Comparison of ENCODE assay signal across 25 cellular contexts in the genomic region with DNA sequence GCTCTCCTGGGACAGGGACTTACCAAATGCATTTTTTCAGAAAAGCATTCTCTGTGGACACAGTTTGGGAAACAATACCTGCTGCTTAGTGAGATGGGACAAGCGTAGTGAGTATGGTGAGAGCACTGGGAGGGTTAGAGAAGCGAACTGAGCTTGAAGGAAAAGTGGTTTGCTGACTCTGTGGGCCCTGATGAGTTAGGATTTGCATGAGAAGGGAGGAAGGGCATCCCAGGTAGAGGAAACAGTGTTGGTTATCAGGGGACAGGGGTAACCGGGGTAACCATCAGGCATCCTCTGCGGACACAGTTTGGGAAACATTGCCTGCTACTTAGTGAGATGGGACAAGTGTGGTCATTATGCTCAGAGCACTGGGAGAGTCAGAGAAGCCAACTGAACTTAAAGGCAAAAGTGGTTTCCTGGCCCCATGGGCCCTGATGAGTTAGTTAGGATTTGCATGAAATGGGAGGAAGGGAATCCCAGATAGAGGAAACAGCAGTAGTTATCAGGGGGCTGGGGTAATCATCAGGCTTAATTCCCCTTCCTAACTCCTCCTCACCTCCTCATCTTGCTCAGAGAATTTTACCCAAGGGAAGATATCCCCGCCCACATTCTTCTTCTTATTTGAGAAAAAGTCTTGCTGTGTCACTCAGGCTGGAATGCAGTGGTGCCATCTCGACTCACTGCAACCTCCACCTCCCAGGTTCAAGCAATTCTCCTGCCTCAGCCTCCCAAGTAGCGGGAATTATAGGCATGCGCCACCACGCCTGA.
DNase-seq lines count a peak whose midpoint lies in the region; TF ChIP-seq lines count a peak whose summit lies in the region.
"Had no signal": no experiment of that assay in that cellular context is flagged by ENCODE, and none has a peak within 500 bp of the region (broad histone marks: within the 10 kb centered on the region; RNA-seq: fewer than 3 reads in every experiment).

No MANE protein-coding gene starts in this region.

- CTCF ChIA-PET in activated naive CD4-positive, alpha-beta T cell treated with anti-CD3 and anti-CD28 coated beads, Interleukin-2, amount 10 ng/mL, durations not matched to agents 7 days and 5 days (lab: Charles Lee): no interaction called here

- H3K27me3 ChIP-seq in endodermal cell (ENCODE audit: control insufficient read depth, insufficient read depth, low read length, poor library complexity, severe bottlenecking) (peaks cover 48% of the 10 kb centered on the region), spleen (replicated peaks in 1 of 7) (no peaks in the 10 kb centered on the region)
- H3K27me3 ChIP-seq: Peyer's patch had no signal

- no peak for DNase-seq in activated naive CD4-positive, alpha-beta T cell treated with anti-CD3 and anti-CD28 coated beads, Interleukin-2, amount 10 ng/mL, durations not matched to agents 7 days and 5 days
- DNase-seq in activated naive CD4-positive, alpha-beta T cell treated with anti-CD3 and anti-CD28 coated beads, Interleukin-2, amount 50 U/mL, for 16 hours: no peak
- DNase-seq in endodermal cell (peak; percentile 57), iPS-NIHi7 (ENCODE audit: extremely low spot score) (peak; percentile 22), kidney glomerular epithelial cell (lab: John Stamatoyannopoulos, UW) (no peak), NCI-H748 (lab: John Stamatoyannopoulos, UW; ENCODE audit: unreplicated experiment) (no peak), H4 (ENCODE audit: low spot score) (no peak), spleen (no peak)
- DNase-seq: CD8-positive, alpha-beta T cell; DND-41; GM23248; Kasumi-1; NCI-H1105; NCI-H1436 treated with DMSO at 0.1 percent for 48 hours; NCI-H187 treated with DMSO at 0.1 percent for 48 hours; NCI-H2107; NCI-H446 treated with DMSO at 0.1 percent for 48 hours; OCI-M1; Peyer's patch; SIG-M5 had no signal

- H3K36me3 ChIP-seq in endodermal cell (ENCODE audit: control insufficient read depth, insufficient read depth, low read length) (no peaks in the 10 kb centered on the region), spleen (no peaks in the 10 kb centered on the region)
- H3K36me3 ChIP-seq: Peyer's patch had no signal

- no peaks in the 10 kb centered on the region for H3K36me3 Mint-ChIP-seq in activated naive CD4-positive, alpha-beta T cell treated with anti-CD3 and anti-CD28 coated beads, Interleukin-2, amount 10 ng/mL, durations not matched to agents 7 days and 5 days
- no peaks in the 10 kb centered on the region for H3K36me3 Mint-ChIP-seq in endodermal cell (ENCODE audit: low read depth)
- H3K36me3 Mint-ChIP-seq: CD8-positive, alpha-beta T cell had no signal

- peaks cover 3% of the 10 kb centered on the region for H3K4me1 ChIP-seq in endodermal cell (ENCODE audit: control insufficient read depth, insufficient read depth, low read length)
- H3K4me1 ChIP-seq in spleen: no peaks in the 10 kb centered on the region
- H3K4me1 ChIP-seq: Peyer's patch had no signal

- H3K9me3 ChIP-seq in endodermal cell (ENCODE audit: control insufficient read depth, low read length): no peaks in the 10 kb centered on the region
- peaks cover 0 to 19% (median 0%) of the 10 kb centered on the region in 8 donors for H3K9me3 ChIP-seq in spleen
- H3K9me3 ChIP-seq: Peyer's patch had no signal

- intact Hi-C loops in spleen (cut with DNase I; ENCODE audit: low total_unique reads): no loop called here

- no peak overlapping the region for H3K4me3 Mint-ChIP-seq in activated naive CD4-positive, alpha-beta T cell treated with anti-CD3 and anti-CD28 coated beads, Interleukin-2, amount 10 ng/mL, durations not matched to agents 7 days and 5 days
- H3K4me3 Mint-ChIP-seq in endodermal cell: no peak overlapping the region
- H3K4me3 Mint-ChIP-seq: B cell; CD8-positive, alpha-beta T cell had no signal

- H3K9ac ChIP-seq in endodermal cell (ENCODE audit: extremely low read depth, low read length, poor library complexity, severe bottlenecking): no peak overlapping the region
- H3K9ac ChIP-seq: GM23248 had no signal

- H3K27me3 Mint-ChIP-seq in activated naive CD4-positive, alpha-beta T cell treated with anti-CD3 and anti-CD28 coated beads, Interleukin-2, amount 10 ng/mL, durations not matched to agents 7 days and 5 days: no peaks in the 10 kb centered on the region
- H3K27me3 Mint-ChIP-seq in endodermal cell (ENCODE audit: insufficient read depth): peaks cover 41% of the 10 kb centered on the region
- H3K27me3 Mint-ChIP-seq: B cell had no signal

- peaks cover 23% of the 10 kb centered on the region for H3K9me3 Mint-ChIP-seq in activated naive CD4-positive, alpha-beta T cell treated with anti-CD3 and anti-CD28 coated beads, Interleukin-2, amount 10 ng/mL, durations not matched to agents 7 days and 5 days
- no peaks in the 10 kb centered on the region for H3K9me3 Mint-ChIP-seq in endodermal cell

- H3K27ac Mint-ChIP-seq in activated naive CD4-positive, alpha-beta T cell treated with anti-CD3 and anti-CD28 coated beads, Interleukin-2, amount 10 ng/mL, durations not matched to agents 7 days and 5 days: peak overlapping the region; percentile 43
- no peak overlapping the region for H3K27ac Mint-ChIP-seq in endodermal cell
- H3K27ac Mint-ChIP-seq: B cell; CD8-positive, alpha-beta T cell had no signal

- H3K4me1 Mint-ChIP-seq in activated naive CD4-positive, alpha-beta T cell treated with anti-CD3 and anti-CD28 coated beads, Interleukin-2, amount 10 ng/mL, durations not matched to agents 7 days and 5 days: no peaks in the 10 kb centered on the region
- H3K4me1 Mint-ChIP-seq in endodermal cell: peaks cover 24% of the 10 kb centered on the region
- H3K4me1 Mint-ChIP-seq: B cell had no signal

- TF ChIP-seq CTCF in endodermal cell (conservative IDR thresholded peaks at IDR 0.05) (no peak), spleen (IDR thresholded peaks at IDR 0.05 in 8 of 11, conservative IDR thresholded peaks at IDR 0.05 in 3 of 11) (no peak)

- H3K27ac ChIP-seq in endodermal cell (ENCODE audit: low read depth, low read length) (no peak overlapping the region), spleen (no peak overlapping the region)
- H3K27ac ChIP-seq: 22Rv1, C4-2B, GM23248, Peyer's patch, SK-N-MC had no signal

- 80 to 84% methylated on average over 5 to 9 of the region's 9 CpGs for WGBS in endodermal cell (ENCODE audit: insufficient coverage in 1 of 2, insufficient read length in 1 of 2), 2 experiments
- WGBS in spleen, 5 donors: 79 to 84% (median 80%) methylated on average over 9 of the region's 9 CpGs

- no peak overlapping the region for H3K4me3 ChIP-seq in endodermal cell (ENCODE audit: low read length)
- no peak overlapping the region for H3K4me3 ChIP-seq in spleen
- H3K4me3 ChIP-seq: GM23248, K562, Peyer's patch, SK-N-MC had no signal

- TF ChIP-seq POLR2A in spleen (IDR thresholded peaks at IDR 0.05): no peak

Comparison
In these comparisons a context has a peak if more than half of its experiments do, and no peak if none do; other contexts are left out.
1. DNase-seq: peak in endodermal cell (single experiment) and iPS-NIHi7 (single experiment); none in activated naive CD4-positive, alpha-beta T cell treated with anti-CD3 and anti-CD28 coated beads, Interleukin-2, amount 10 ng/mL, durations not matched to agents 7 days and 5 days (single experiment), activated naive CD4-positive, alpha-beta T cell treated with anti-CD3 and anti-CD28 coated beads, Interleukin-2, amount 50 U/mL, for 16 hours (single experiment), kidney glomerular epithelial cell (single experiment), NCI-H748 (single experiment), H4 (single experiment) and spleen (single experiment).